17 cellular contexts compared by ENCODE assay signal in the genomic region with DNA sequence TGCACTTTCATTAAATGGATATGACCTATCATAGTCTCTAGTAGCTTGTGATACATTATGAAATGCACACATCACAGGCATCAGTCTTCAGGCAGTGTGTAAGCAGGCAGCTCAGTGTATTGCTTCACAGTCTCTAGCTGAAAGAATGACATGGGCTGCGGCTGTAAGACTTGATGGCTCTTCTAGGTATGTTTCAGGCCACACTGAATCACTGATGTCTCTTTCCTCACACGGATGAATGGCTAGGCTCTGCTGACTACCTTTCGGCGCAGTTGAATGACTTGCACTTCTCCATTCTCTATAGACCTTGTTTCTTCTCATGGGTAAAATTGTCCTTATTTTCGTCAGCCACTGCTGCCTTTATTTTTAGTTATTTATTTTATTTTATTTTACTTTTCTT. TPM values are rescaled to one million over a fixed set of nuclear protein-coding genes. Genes with fewer than 3 reads are reported as not detected.
DNase-seq lines count a peak whose midpoint lies in the region; ATAC-seq and TF ChIP-seq lines count a peak whose summit lies in the region.
"Had no signal": no experiment of that assay in that cellular context is flagged by ENCODE, and none has a peak within 500 bp of the region (broad histone marks: within the 10 kb centered on the region; RNA-seq: fewer than 3 reads in every experiment).

No MANE protein-coding gene starts in this region.

- no peak overlapping the region for H2BK120ac ChIP-seq in mesenchymal stem cell (ENCODE audit: low read depth, low read length)

- no peaks in the 10 kb centered on the region for H3K9me2 ChIP-seq in GM23248 (ENCODE audit: insufficient read depth)

- H3K9ac ChIP-seq in GM23248, result no peak overlapping the region
- H3K9ac ChIP-seq in mesenchymal stem cell (ENCODE audit: low read length), result peak overlapping the region; percentile 63

- peaks cover 33% of the 10 kb centered on the region for H3F3A ChIP-seq in GM23248 (ENCODE audit: insufficient read depth)

- H3K4me3 ChIP-seq in AG09309 (ENCODE audit: control insufficient read depth, low read depth, low read length) (no peak overlapping the region), GM23248 (no peak overlapping the region), cardiac fibroblast (replicated peaks in 1 of 2; ENCODE audit: low read depth in 2 of 2, low read length in 2 of 2) (no peak overlapping the region), mesenchymal stem cell (ENCODE audit: insufficient read depth in 1 of 2, low read depth in 1 of 2, low read length in 2 of 2) (no peak overlapping the region)
- H3K4me3 ChIP-seq: coronary artery, left ventricle myocardium inferior had no signal

- no peak overlapping the region for H2BK12ac ChIP-seq in mesenchymal stem cell (ENCODE audit: low read length in 2 of 2)

- no peak overlapping the region for H4K91ac ChIP-seq in mesenchymal stem cell (ENCODE audit: low read length)

- peaks cover 5% of the 10 kb centered on the region; the same call in 1 of the 2 replicates for H3K36me3 ChIP-seq in GM23248 (ENCODE audit: low read depth)
- peaks cover 6 to 55% of the 10 kb centered on the region in 2 experiments for H3K36me3 ChIP-seq in mesenchymal stem cell (ENCODE audit: control insufficient read depth in 1 of 2, insufficient read depth in 2 of 2, low read depth in 1 of 2, low read length in 2 of 2)

- 91 to 94% methylated on average over 5 of the region's 5 CpGs for WGBS in GM23248 (ENCODE audit: low coverage in 1 of 2, low lambda C conversion rate in 2 of 2, missing lambda C conversion rate in 2 of 2), 2 experiments
- WGBS in mesenchymal stem cell, result 98% methylated on average over 4 of the region's 5 CpGs

- no peak overlapping the region for H2AFZ ChIP-seq in GM23248
- no peak overlapping the region for H2AFZ ChIP-seq in mesenchymal stem cell (ENCODE audit: low read depth, low read length)

- ATAC-seq in GM21723 (IDR thresholded peaks at IDR 0.05; ENCODE audit: unreplicated experiment), result no peak
- no peak for ATAC-seq in GM21360 (IDR thresholded peaks at IDR 0.05; ENCODE audit: unreplicated experiment)
- no peak for ATAC-seq in GM21619 (IDR thresholded peaks at IDR 0.05; ENCODE audit: unreplicated experiment)

- TF ChIP-seq CTCF in AG09309 (IDR thresholded peaks at IDR 0.05; ENCODE audit: control insufficient read depth, insufficient read depth, low read depth, low read length, missing control alignments) (no peak), cardiac fibroblast (IDR thresholded peaks at IDR 0.05; ENCODE audit: low read depth, low read length) (no peak)

- in situ Hi-C loops in GM23248 (cut with MboI), result loop anchor here (5.0 kb wide), 1 partner anchor 110 kb away; no protein-coding TSS in a partner anchor

- H3K4ac ChIP-seq in mesenchymal stem cell (ENCODE audit: low read depth in 1 of 2, low read length in 2 of 2), result no peak overlapping the region

- H3K14ac ChIP-seq in mesenchymal stem cell (ENCODE audit: low read length in 2 of 2), result no peak overlapping the region

- H4K8ac ChIP-seq in mesenchymal stem cell (ENCODE audit: low read length), result no peak overlapping the region

- H4K20me1 ChIP-seq in GM23248 (ENCODE audit: insufficient read depth), result no peaks in the 10 kb centered on the region

- DNase-seq in AG09309 (ENCODE audit: low read depth), result peak; percentile 52
- peak; percentile 47 for DNase-seq in GM23248
- DNase-seq in cardiac fibroblast (ENCODE audit: low read depth in 2 of 2), result peak; percentile 24 to 68
- DNase-seq in mesenchymal stem cell, result no peak
- no peak for DNase-seq in NCI-H2107 (lab: John Stamatoyannopoulos, UW)
- DNase-seq: ACHN; activated CD4-positive, alpha-beta T cell treated with anti-CD3 and anti-CD28 coated beads, Interleukin-2, amount 10 ng/mL, durations not matched to agents 7 days and 5 days; activated T-cell treated with anti-CD3 and anti-CD28 coated beads, Interleukin-2, amount 50 U/mL, for 48 hours; DMS 273 treated with DMSO at 0.1 percent for 48 hours; left ventricle myocardium inferior; NCI-H1105 treated with DMSO at 0.1 percent for 48 hours; SIG-M5 had no signal

- peak overlapping the region; percentile 88 for H2AK5ac ChIP-seq in mesenchymal stem cell (ENCODE audit: low read length, severe bottlenecking)

- H3K79me1 ChIP-seq in mesenchymal stem cell (replicated peaks; ENCODE audit: low read length, poor library complexity, severe bottlenecking), result peaks cover 12% of the 10 kb centered on the region

- no peaks in the 10 kb centered on the region for H3K27me3 ChIP-seq in GM23248 (replicated peaks; ENCODE audit: insufficient read depth)
- H3K27me3 ChIP-seq in mesenchymal stem cell (ENCODE audit: control insufficient read depth in 1 of 2, insufficient read depth in 1 of 2, low read length in 2 of 2), result no peaks in the 10 kb centered on the region

- H3K23ac ChIP-seq in mesenchymal stem cell (ENCODE audit: low read length in 2 of 2), result no peak overlapping the region

- H3K4me2 ChIP-seq in GM23248 (ENCODE audit: unreplicated experiment) (no peak overlapping the region), mesenchymal stem cell (ENCODE audit: low read length, poor library complexity, severe bottlenecking) (no peak overlapping the region)

- no peak overlapping the region for H2BK15ac ChIP-seq in mesenchymal stem cell (ENCODE audit: low read depth, poor library complexity, severe bottlenecking)

- H3K18ac ChIP-seq in mesenchymal stem cell (ENCODE audit: low read depth in 1 of 2, low read length in 2 of 2), result no peak overlapping the region

- H3K4me1 ChIP-seq in GM23248 (ENCODE audit: insufficient read depth) (peaks cover 28% of the 10 kb centered on the region), mesenchymal stem cell (ENCODE audit: control insufficient read depth, insufficient read depth, low read depth, low read length) (peaks cover 2% of the 10 kb centered on the region)

- H3K9me3 ChIP-seq in GM23248 (ENCODE audit: low read depth), result no peaks in the 10 kb centered on the region
- H3K9me3 ChIP-seq in mesenchymal stem cell (ENCODE audit: control insufficient read depth, low read length), result no peaks in the 10 kb centered on the region
- H3K9me3 ChIP-seq: left ventricle myocardium inferior had no signal

- no peaks in the 10 kb centered on the region for H3K79me2 ChIP-seq in GM23248 (ENCODE audit: insufficient read depth)

- peak overlapping the region; percentile 84; the same call in 1 of the 2 replicates for H3K27ac ChIP-seq in GM23248
- no peak overlapping the region for H3K27ac ChIP-seq in mesenchymal stem cell (ENCODE audit: low read length, poor library complexity, severe bottlenecking)
- H3K27ac ChIP-seq: epithelial cell of prostate, left ventricle myocardium inferior had no signal

- no peak overlapping the region for H2BK5ac ChIP-seq in mesenchymal stem cell (ENCODE audit: low read depth, low read length, poor library complexity, severe bottlenecking)

RNA-seq across cellular contexts. Expression of gene APH1B, which starts 15.4 kb away (rescaled TPM):
- 15.8 and 18.6 TPM in 2 replicates for total RNA-seq in GM23248 (2014; rRNA removed; shearing (Covaris generic))
- 40.5 and 43.2 TPM in 2 replicates for polyA plus RNA-seq in GM23248 (2016; fragmentation: Nextera tagmentation; extraction: Ambion mirVana)
- polyA plus RNA-seq in mesenchymal stem cell (2013, experiment 1 of 2), result 18.6 TPM
- polyA plus RNA-seq in mesenchymal stem cell (2013, experiment 2 of 2), result 17.5 TPM

Comparison
In these comparisons a context has a peak if more than half of its experiments do, and no peak if none do; other contexts are left out.
1. DNase-seq: peak in AG09309 (single experiment), GM23248 (single experiment) and cardiac fibroblast (2 of 2); none in mesenchymal stem cell (single experiment) and NCI-H2107 (single experiment).